2 cellular contexts compared by ENCODE assay signal in the genomic region with DNA sequence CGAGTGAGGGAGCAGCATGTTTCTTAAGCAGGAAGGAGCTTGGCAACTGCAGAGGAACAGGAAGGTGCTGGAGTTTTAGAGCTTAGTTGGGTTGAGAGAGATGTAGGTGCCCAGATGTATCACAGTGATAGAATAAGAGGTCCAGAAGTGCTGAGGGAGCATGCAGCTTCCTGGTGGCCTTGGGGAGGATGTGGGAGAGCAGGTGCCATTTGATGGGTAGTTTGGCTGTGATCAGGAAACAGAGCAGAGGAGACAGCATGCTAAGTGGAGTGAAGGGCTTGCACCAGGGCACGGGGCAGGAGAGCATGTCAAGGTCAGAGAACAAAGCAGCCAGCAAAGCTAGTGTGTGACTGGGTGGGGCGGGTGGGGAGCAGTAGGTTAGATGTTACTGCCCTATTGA.
A peak's percentile ranks its signal among the peaks of the same experiment; 100 is the strongest.
TF ChIP-seq lines count a peak whose summit lies in the region.

No MANE protein-coding gene starts in this region.

TF ChIP-seq in HepG2, 621 proteins besides CTCF, POLR2A, EP300 and RAD21:
- no peak for TF ChIP-seq ZNF382 (CRISPR knock-in tag; IDR thresholded peaks at IDR 0.05; ENCODE audit: borderline replicate concordance)
- TF ChIP-seq RBM22 (optimal IDR thresholded peaks at IDR 0.05; ENCODE audit: low read length): peak; percentile 9

TF ChIP-seq in GM12878, 131 proteins besides CTCF, POLR2A, EP300 and RAD21:
- TF ChIP-seq, protein P1, sequence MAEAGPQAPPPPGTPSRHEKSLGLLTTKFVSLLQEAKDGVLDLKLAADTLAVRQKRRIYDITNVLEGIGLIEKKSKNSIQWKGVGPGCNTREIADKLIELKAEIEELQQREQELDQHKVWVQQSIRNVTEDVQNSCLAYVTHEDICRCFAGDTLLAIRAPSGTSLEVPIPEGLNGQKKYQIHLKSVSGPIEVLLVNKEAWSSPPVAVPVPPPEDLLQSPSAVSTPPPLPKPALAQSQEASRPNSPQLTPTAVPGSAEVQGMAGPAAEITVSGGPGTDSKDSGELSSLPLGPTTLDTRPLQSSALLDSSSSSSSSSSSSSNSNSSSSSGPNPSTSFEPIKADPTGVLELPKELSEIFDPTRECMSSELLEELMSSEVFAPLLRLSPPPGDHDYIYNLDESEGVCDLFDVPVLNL (IDR thresholded peaks at IDR 0.05; ENCODE audit: low read depth, low read length): no peak
- no peak for TF ChIP-seq RUNX3 (IDR thresholded peaks at IDR 0.05; ENCODE audit: low read length)
- TF ChIP-seq, protein P2, sequence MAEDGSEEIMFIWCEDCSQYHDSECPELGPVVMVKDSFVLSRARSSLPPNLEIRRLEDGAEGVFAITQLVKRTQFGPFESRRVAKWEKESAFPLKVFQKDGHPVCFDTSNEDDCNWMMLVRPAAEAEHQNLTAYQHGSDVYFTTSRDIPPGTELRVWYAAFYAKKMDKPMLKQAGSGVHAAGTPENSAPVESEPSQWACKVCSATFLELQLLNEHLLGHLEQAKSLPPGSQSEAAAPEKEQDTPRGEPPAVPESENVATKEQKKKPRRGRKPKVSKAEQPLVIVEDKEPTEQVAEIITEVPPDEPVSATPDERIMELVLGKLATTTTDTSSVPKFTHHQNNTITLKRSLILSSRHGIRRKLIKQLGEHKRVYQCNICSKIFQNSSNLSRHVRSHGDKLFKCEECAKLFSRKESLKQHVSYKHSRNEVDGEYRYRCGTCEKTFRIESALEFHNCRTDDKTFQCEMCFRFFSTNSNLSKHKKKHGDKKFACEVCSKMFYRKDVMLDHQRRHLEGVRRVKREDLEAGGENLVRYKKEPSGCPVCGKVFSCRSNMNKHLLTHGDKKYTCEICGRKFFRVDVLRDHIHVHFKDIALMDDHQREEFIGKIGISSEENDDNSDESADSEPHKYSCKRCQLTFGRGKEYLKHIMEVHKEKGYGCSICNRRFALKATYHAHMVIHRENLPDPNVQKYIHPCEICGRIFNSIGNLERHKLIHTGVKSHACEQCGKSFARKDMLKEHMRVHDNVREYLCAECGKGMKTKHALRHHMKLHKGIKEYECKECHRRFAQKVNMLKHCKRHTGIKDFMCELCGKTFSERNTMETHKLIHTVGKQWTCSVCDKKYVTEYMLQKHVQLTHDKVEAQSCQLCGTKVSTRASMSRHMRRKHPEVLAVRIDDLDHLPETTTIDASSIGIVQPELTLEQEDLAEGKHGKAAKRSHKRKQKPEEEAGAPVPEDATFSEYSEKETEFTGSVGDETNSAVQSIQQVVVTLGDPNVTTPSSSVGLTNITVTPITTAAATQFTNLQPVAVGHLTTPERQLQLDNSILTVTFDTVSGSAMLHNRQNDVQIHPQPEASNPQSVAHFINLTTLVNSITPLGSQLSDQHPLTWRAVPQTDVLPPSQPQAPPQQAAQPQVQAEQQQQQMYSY (CRISPR knock-in tag; IDR thresholded peaks at IDR 0.05): no peak
- TF ChIP-seq SUZ12 (IDR thresholded peaks at IDR 0.05; ENCODE audit: unreplicated experiment): no peak
- TF ChIP-seq, protein P3, sequence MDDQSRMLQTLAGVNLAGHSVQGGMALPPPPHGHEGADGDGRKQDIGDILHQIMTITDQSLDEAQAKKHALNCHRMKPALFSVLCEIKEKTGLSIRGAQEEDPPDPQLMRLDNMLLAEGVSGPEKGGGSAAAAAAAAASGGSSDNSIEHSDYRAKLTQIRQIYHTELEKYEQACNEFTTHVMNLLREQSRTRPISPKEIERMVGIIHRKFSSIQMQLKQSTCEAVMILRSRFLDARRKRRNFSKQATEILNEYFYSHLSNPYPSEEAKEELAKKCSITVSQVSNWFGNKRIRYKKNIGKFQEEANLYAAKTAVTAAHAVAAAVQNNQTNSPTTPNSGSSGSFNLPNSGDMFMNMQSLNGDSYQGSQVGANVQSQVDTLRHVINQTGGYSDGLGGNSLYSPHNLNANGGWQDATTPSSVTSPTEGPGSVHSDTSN (IDR thresholded peaks at IDR 0.05; ENCODE audit: insufficient replicate concordance, low read depth, low read length): no peak
- TF ChIP-seq, protein P4, sequence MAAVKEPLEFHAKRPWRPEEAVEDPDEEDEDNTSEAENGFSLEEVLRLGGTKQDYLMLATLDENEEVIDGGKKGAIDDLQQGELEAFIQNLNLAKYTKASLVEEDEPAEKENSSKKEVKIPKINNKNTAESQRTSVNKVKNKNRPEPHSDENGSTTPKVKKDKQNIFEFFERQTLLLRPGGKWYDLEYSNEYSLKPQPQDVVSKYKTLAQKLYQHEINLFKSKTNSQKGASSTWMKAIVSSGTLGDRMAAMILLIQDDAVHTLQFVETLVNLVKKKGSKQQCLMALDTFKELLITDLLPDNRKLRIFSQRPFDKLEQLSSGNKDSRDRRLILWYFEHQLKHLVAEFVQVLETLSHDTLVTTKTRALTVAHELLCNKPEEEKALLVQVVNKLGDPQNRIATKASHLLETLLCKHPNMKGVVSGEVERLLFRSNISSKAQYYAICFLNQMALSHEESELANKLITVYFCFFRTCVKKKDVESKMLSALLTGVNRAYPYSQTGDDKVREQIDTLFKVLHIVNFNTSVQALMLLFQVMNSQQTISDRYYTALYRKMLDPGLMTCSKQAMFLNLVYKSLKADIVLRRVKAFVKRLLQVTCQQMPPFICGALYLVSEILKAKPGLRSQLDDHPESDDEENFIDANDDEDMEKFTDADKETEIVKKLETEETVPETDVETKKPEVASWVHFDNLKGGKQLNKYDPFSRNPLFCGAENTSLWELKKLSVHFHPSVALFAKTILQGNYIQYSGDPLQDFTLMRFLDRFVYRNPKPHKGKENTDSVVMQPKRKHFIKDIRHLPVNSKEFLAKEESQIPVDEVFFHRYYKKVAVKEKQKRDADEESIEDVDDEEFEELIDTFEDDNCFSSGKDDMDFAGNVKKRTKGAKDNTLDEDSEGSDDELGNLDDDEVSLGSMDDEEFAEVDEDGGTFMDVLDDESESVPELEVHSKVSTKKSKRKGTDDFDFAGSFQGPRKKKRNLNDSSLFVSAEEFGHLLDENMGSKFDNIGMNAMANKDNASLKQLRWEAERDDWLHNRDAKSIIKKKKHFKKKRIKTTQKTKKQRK (IDR thresholded peaks at IDR 0.05; ENCODE audit: low read depth, low read length): no peak
- no peak for TF ChIP-seq ZNF24 (IDR thresholded peaks at IDR 0.05)
- TF ChIP-seq HCFC1 (IDR thresholded peaks at IDR 0.05; ENCODE audit: low read length): no peak
- no peak for TF ChIP-seq TBL1XR1 (IDR thresholded peaks at IDR 0.05; ENCODE audit: low read depth, low read length)
- no peak for TF ChIP-seq IRF4 (IDR thresholded peaks at IDR 0.05; ENCODE audit: low read depth, low read length)
- no peak for TF ChIP-seq BHLHE40 (IDR thresholded peaks at IDR 0.05; ENCODE audit: borderline replicate concordance in 1 of 2, low read depth in 2 of 2, low read length in 1 of 2)
- no peak for TF ChIP-seq CBFB (IDR thresholded peaks at IDR 0.05; ENCODE audit: low read depth)
- no peak for TF ChIP-seq SMAD1 (IDR thresholded peaks at IDR 0.05; ENCODE audit: low read depth, partially characterized antibody)
- no peak for TF ChIP-seq NR2C2 (IDR thresholded peaks at IDR 0.05; ENCODE audit: borderline replicate concordance, control insufficient read depth, insufficient read length, low read depth)
- TF ChIP-seq, protein P5, sequence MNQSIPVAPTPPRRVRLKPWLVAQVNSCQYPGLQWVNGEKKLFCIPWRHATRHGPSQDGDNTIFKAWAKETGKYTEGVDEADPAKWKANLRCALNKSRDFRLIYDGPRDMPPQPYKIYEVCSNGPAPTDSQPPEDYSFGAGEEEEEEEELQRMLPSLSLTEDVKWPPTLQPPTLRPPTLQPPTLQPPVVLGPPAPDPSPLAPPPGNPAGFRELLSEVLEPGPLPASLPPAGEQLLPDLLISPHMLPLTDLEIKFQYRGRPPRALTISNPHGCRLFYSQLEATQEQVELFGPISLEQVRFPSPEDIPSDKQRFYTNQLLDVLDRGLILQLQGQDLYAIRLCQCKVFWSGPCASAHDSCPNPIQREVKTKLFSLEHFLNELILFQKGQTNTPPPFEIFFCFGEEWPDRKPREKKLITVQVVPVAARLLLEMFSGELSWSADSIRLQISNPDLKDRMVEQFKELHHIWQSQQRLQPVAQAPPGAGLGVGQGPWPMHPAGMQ (IDR thresholded peaks at IDR 0.05; ENCODE audit: borderline replicate concordance): no peak
- no peak for TF ChIP-seq ESRRA (IDR thresholded peaks at IDR 0.05; ENCODE audit: low read length)
- no peak for TF ChIP-seq SIX5 (IDR thresholded peaks at IDR 0.05; ENCODE audit: low read depth, low read length, severe bottlenecking)
- no peak for TF ChIP-seq CHD4 (IDR thresholded peaks at IDR 0.05)
- TF ChIP-seq ZZZ3 (IDR thresholded peaks at IDR 0.05; ENCODE audit: control insufficient read depth, insufficient read length, low read depth): no peak
- no peak for TF ChIP-seq TAF1 (IDR thresholded peaks at IDR 0.05; ENCODE audit: borderline replicate concordance, low read depth, low read length)
TF ChIP-seq in GM12878: peak in this region for 0.
